In the genomic region with DNA sequence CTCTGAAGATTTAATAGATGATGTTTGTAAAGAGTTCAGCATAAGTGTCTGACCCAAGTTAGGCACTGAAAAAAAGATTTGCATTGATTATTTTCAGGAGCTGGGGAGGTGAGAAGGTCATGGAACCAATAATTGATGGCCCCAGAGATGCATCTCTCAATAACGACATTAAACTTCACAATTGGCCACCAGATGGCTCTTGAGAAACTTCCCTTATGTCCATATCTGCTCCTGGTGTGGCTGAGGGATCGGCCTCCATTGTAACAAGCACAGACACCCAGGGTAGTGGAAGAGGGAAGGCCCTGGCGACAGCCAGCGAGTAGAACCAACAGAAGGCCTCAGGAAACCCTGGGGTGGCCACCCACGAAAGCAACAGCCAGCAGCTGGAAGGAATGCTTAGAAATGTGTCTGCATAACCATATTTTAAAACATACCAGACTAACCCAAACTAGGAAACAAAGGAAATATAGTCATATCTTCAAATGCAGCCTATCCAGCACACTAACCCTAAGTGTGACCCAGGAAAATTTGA, we compare ENCODE assay signal across 14 cellular contexts.
DNase-seq lines count a peak whose midpoint lies in the region; TF ChIP-seq lines count a peak whose summit lies in the region.
"Had no signal": no experiment of that assay in that cellular context is flagged by ENCODE, and none has a peak within 500 bp of the region (broad histone marks: within the 10 kb centered on the region; RNA-seq: fewer than 3 reads in every experiment).

No MANE protein-coding gene starts in this region.

- H3K4me2 ChIP-seq in OCI-LY1 (ENCODE audit: low read length): no peak overlapping the region

- DNase-seq in A673 (ENCODE audit: low spot score): peak; percentile 34
- DNase-seq in colonic mucosa: peak; percentile 18
- DNase-seq in activated CD8-positive, alpha-beta memory T cell treated with anti-CD3 and anti-CD28 coated beads, Interleukin-2, amount 50 U/mL, for 48 hours: no peak
- DNase-seq in iPS-NIHi7 (ENCODE audit: extremely low spot score): no peak
- no peak for DNase-seq in activated CD8-positive, alpha-beta memory T cell treated with anti-CD3 and anti-CD28 coated beads for 24 hours
- no peak for DNase-seq in NCI-H2227 (lab: John Stamatoyannopoulos, UW; ENCODE audit: unreplicated experiment)
- DNase-seq: activated B cell treated with CpG ODN at 0.5 μM for 24 hours; activated T-cell treated with anti-CD3 and anti-CD28 coated beads, Interleukin-2, amount 50 U/mL, for 72 hours; C1 segment of cervical spinal cord; NCI-H1417 treated with DMSO at 0.1 percent for 48 hours; Peyer's patch had no signal

- POLR2A ChIA-PET in A673 (lab: Charles Lee; ENCODE audit: low non-redundant PET): no interaction called here

- H3K9me2 ChIP-seq in OCI-LY1 (ENCODE audit: low read depth, low read length): no peaks in the 10 kb centered on the region

- H3K27ac ChIP-seq in A673 (ENCODE audit: low read depth, low read length, poor library complexity, severe bottlenecking): no peak overlapping the region
- H3K27ac ChIP-seq in OCI-LY1 (ENCODE audit: low read depth, low read length, poor library complexity, severe bottlenecking): no peak overlapping the region
- no peak overlapping the region for H3K27ac ChIP-seq in colonic mucosa
- H3K27ac ChIP-seq: Peyer's patch, skin epidermis had no signal

- no peaks in the 10 kb centered on the region for H3K36me3 ChIP-seq in A673 (ENCODE audit: insufficient read depth, low read length, poor library complexity, severe bottlenecking)
- H3K36me3 ChIP-seq in OCI-LY1 (ENCODE audit: insufficient read depth, low read length): no peaks in the 10 kb centered on the region
- H3K36me3 ChIP-seq in colonic mucosa: no peaks in the 10 kb centered on the region
- H3K36me3 ChIP-seq: Peyer's patch had no signal

- TF ChIP-seq CTCF in A673 (conservative IDR thresholded peaks at IDR 0.05; ENCODE audit: low read depth, low read length): 0 out of 2 replicates have a peak, but pooled peaks have one; percentile 25
- peak; percentile 15; the same call in 1 of the 3 replicates for TF ChIP-seq CTCF in GM12872 (IDR thresholded peaks at IDR 0.05; ENCODE audit: insufficient read depth, low read depth, low read length)
- peak; percentile 49 for TF ChIP-seq CTCF in OCI-LY1 (IDR thresholded peaks at IDR 0.05; ENCODE audit: low read length)
- TF ChIP-seq CTCF in colonic mucosa (IDR thresholded peaks at IDR 0.05): peak; percentile 11

- H3K27me3 ChIP-seq in A673 (replicated peaks; ENCODE audit: insufficient read depth, low read depth, low read length, poor library complexity) (no peaks in the 10 kb centered on the region), OCI-LY1 (ENCODE audit: insufficient read depth, low read length) (no peaks in the 10 kb centered on the region), colonic mucosa (no peaks in the 10 kb centered on the region)
- H3K27me3 ChIP-seq: Peyer's patch had no signal

- no peaks in the 10 kb centered on the region for H3K4me1 ChIP-seq in A673 (ENCODE audit: insufficient read depth, low read length, poor library complexity, severe bottlenecking)
- H3K4me1 ChIP-seq in OCI-LY1 (ENCODE audit: insufficient read depth, low read length, severe bottlenecking): no peaks in the 10 kb centered on the region
- H3K4me1 ChIP-seq in colonic mucosa: no peaks in the 10 kb centered on the region
- H3K4me1 ChIP-seq: Peyer's patch had no signal

- no peaks in the 10 kb centered on the region for H3F3A ChIP-seq in OCI-LY1 (ENCODE audit: insufficient read depth, low read length)

- H4K20me1 ChIP-seq in OCI-LY1 (ENCODE audit: insufficient read depth, low read length): no peaks in the 10 kb centered on the region

- H3K9me3 ChIP-seq in A673 (ENCODE audit: low read depth, low read length, poor library complexity, severe bottlenecking): no peaks in the 10 kb centered on the region
- H3K9me3 ChIP-seq in OCI-LY1 (ENCODE audit: low read length): no peaks in the 10 kb centered on the region
- no peaks in the 10 kb centered on the region for H3K9me3 ChIP-seq in colonic mucosa
- H3K9me3 ChIP-seq: Peyer's patch had no signal

- no peak overlapping the region for H2AFZ ChIP-seq in OCI-LY1 (ENCODE audit: low read length)

- H3K4me3 ChIP-seq in A673 (ENCODE audit: low read depth, low read length, poor library complexity, severe bottlenecking) (no peak overlapping the region), OCI-LY1 (ENCODE audit: low read depth, low read length, poor library complexity, severe bottlenecking) (no peak overlapping the region), colonic mucosa (no peak overlapping the region)
- H3K4me3 ChIP-seq: Peyer's patch, skin epidermis had no signal

- intact Hi-C loops in A673 (cut with micrococcal nuclease; ENCODE audit: unreplicated experiment): no loop called here
- intact Hi-C loops in colonic mucosa (cut with DNase I): loop anchor here (10.0 kb wide), 1 partner anchor 436 kb away; no protein-coding TSS in a partner anchor

- H3K79me2 ChIP-seq in OCI-LY1 (ENCODE audit: insufficient read depth, low read length): no peaks in the 10 kb centered on the region

- BruUV-seq in A673 (replicated peaks; lab: Mats Ljungman, UMichigan): no TSS peak

- H3K9ac ChIP-seq in OCI-LY1 (ENCODE audit: low read length): no peak overlapping the region
- H3K9ac ChIP-seq in colonic mucosa (ENCODE audit: low read depth in 2 of 2, low read length in 2 of 2): no peak overlapping the region

- CTCF ChIA-PET in A673 (lab: Charles Lee): interaction anchor here (0.5 kb wide), 1 partner anchor 414 kb away, joined by 3 read pairs; no protein-coding TSS in a partner anchor

Comparison
In these comparisons a context has a peak if more than half of its experiments do, and no peak if none do; other contexts are left out.
1. DNase-seq: peak in A673 (single experiment) and colonic mucosa (single experiment); none in activated CD8-positive, alpha-beta memory T cell treated with anti-CD3 and anti-CD28 coated beads, Interleukin-2, amount 50 U/mL, for 48 hours (single experiment), iPS-NIHi7 (single experiment), activated CD8-positive, alpha-beta memory T cell treated with anti-CD3 and anti-CD28 coated beads for 24 hours (single experiment) and NCI-H2227 (single experiment).
2. Peak in every context shown above with its lines, with median percentiles within 50 percentile points of each other: CTCF ChIP-seq.